In genomic region chr5:86688414-86688813, GRCh38 we compare ENCODE assay signal across 24 cellular contexts.
"Had no signal": no experiment of that assay in that cellular context is flagged by ENCODE, and none has a peak within 500 bp of the region (broad histone marks: within the 10 kb centered on the region; RNA-seq: fewer than 3 reads in every experiment).

No MANE protein-coding gene starts in this region.

- H3K9me3 Mint-ChIP-seq: central memory CD8-positive, alpha-beta T cell; effector memory CD8-positive, alpha-beta T cell; naive B cell; nephron progenitor cell; stimulated activated memory B cell treated with anti-CD40 and anti-IgM and Interleukin-4, amounts not matched to agents 10 μg/mL and 1 μg/mL and 100 μg/mL, for 72 hours; stimulated activated naive CD8-positive, alpha-beta T cell treated with anti-CD3 and anti-CD28 coated beads, Interleukin-15, Interleukin-2, amounts not matched to agents 100 ng/mL and 50 ng/mL, for 24 hours had no signal

- H3K27ac ChIP-seq: epithelial cell of prostate, esophagus squamous epithelium, hepatocyte, left ventricle myocardium inferior, parathyroid adenoma, prostate gland, spleen, testis, transverse colon had no signal

- H3K4me3 ChIP-seq: esophagus squamous epithelium, hepatocyte, left ventricle myocardium inferior, lung, prostate gland, spleen, testis, transverse colon had no signal

- ATAC-seq: effector memory CD8-positive, alpha-beta T cell; sciatic nerve; stimulated activated memory B cell treated with anti-CD40 and anti-IgM and Interleukin-4, amounts not matched to agents 10 μg/mL and 1 μg/mL and 100 μg/mL, for 72 hours had no signal

- H3K36me3 Mint-ChIP-seq: naive B cell; stimulated activated memory B cell treated with anti-CD40 and anti-IgM and Interleukin-4, amounts not matched to agents 10 μg/mL and 1 μg/mL and 100 μg/mL, for 72 hours had no signal

- H3K4me3 Mint-ChIP-seq: central memory CD8-positive, alpha-beta T cell; effector memory CD8-positive, alpha-beta T cell; naive B cell; nephron progenitor cell; stimulated activated memory B cell treated with anti-CD40 and anti-IgM and Interleukin-4, amounts not matched to agents 10 μg/mL and 1 μg/mL and 100 μg/mL, for 72 hours; stimulated activated naive CD8-positive, alpha-beta T cell treated with anti-CD3 and anti-CD28 coated beads, Interleukin-15, Interleukin-2, amounts not matched to agents 100 ng/mL and 50 ng/mL, for 24 hours had no signal

- H3K27ac Mint-ChIP-seq: effector memory CD8-positive, alpha-beta T cell; naive B cell; stimulated activated memory B cell treated with anti-CD40 and anti-IgM and Interleukin-4, amounts not matched to agents 10 μg/mL and 1 μg/mL and 100 μg/mL, for 72 hours; stimulated activated naive CD8-positive, alpha-beta T cell treated with anti-CD3 and anti-CD28 coated beads, Interleukin-15, Interleukin-2, amounts not matched to agents 100 ng/mL and 50 ng/mL, for 24 hours had no signal

- H3K4me1 Mint-ChIP-seq: central memory CD8-positive, alpha-beta T cell; naive B cell; nephron progenitor cell; stimulated activated memory B cell treated with anti-CD40 and anti-IgM and Interleukin-4, amounts not matched to agents 10 μg/mL and 1 μg/mL and 100 μg/mL, for 72 hours had no signal

- DNase-seq: effector memory CD8-positive, alpha-beta T cell; esophagus squamous epithelium; foreskin fibroblast; head of caudate nucleus; left ventricle myocardium inferior; mesenchymal stem cell; naive B cell; nephron progenitor cell; retina; spleen; stimulated activated CD4-positive, alpha-beta T cell treated with anti-CD3 and anti-CD28 coated beads, Interleukin-15, amount 100 ng/mL, for 24 hours; stimulated activated CD4-positive, alpha-beta T cell treated with anti-CD3 and anti-CD28 coated beads, Interleukin-1b, Interleukin-23, amount 100 ng/mL, for 48 hours; stimulated activated CD4-positive, alpha-beta T cell treated with anti-CD3 and anti-CD28 coated beads, Interleukin-4, amount 100 ng/mL, for 24 hours; testis; transverse colon had no signal

- H3K27me3 Mint-ChIP-seq: central memory CD8-positive, alpha-beta T cell; effector memory CD8-positive, alpha-beta T cell; stimulated activated memory B cell treated with anti-CD40 and anti-IgM and Interleukin-4, amounts not matched to agents 10 μg/mL and 1 μg/mL and 100 μg/mL, for 72 hours had no signal
